In genomic region chr12:57743769-57744168, GRCh38 we compare ENCODE assay signal across 6 cellular contexts. TPM values are rescaled to one million over a fixed set of nuclear protein-coding genes. Genes with fewer than 3 reads are reported as not detected.
DNase-seq lines count a peak whose midpoint lies in the region; ATAC-seq and TF ChIP-seq lines count a peak whose summit lies in the region.
"Had no signal": no experiment of that assay in that cellular context is flagged by ENCODE, and none has a peak within 500 bp of the region (broad histone marks: within the 10 kb centered on the region; RNA-seq: fewer than 3 reads in every experiment).

No MANE protein-coding gene starts in this region.

- H3K9ac ChIP-seq in KMS-11, result peak overlapping the region; percentile 76; the same call in 1 of the 2 replicates

- 0 out of 2 replicates have a peak, but pooled peaks cover 4% of the 10 kb centered on the region for H3K79me2 ChIP-seq in KMS-11 (ENCODE audit: insufficient read depth, low read depth)

- H3K4me3 ChIP-seq in KMS-11 (IDR thresholded peaks at IDR 0.05; ENCODE audit: insufficient read depth, low read depth, low read length), result no peak overlapping the region

- H3K27ac ChIP-seq in KMS-11, result peak overlapping the region; percentile 56

- DNase-seq in activated naive CD4-positive, alpha-beta T cell treated with anti-CD3 and anti-CD28 coated beads, Interleukin-2, amount 50 U/mL, for 72 hours (ENCODE audit: low spot score in 2 of 2), result no peak
- DNase-seq in osteocyte (ENCODE audit: extremely low spot score, unreplicated experiment) (no peak), KBM-7 (no peak), epidermal melanocyte (ENCODE audit: insufficient read length, low spot score) (no peak)

- peaks cover 10% of the 10 kb centered on the region for H3K36me3 ChIP-seq in KMS-11 (ENCODE audit: insufficient read depth)

- TF ChIP-seq CTCF in KMS-11 (conservative IDR thresholded peaks at IDR 0.05; ENCODE audit: low read depth, low read length) (no peak), osteocyte (IDR thresholded peaks at IDR 0.05) (no peak)

- H3K36me3 Mint-ChIP-seq in activated naive CD4-positive, alpha-beta T cell treated with anti-CD3 and anti-CD28 coated beads, Interleukin-2, amount 50 U/mL, for 72 hours, result peaks cover 0 to 27% of the 10 kb centered on the region in 2 donors
- peaks cover 14% of the 10 kb centered on the region for H3K36me3 Mint-ChIP-seq in osteocyte (ENCODE audit: unreplicated experiment)

- ATAC-seq in activated naive CD4-positive, alpha-beta T cell treated with anti-CD3 and anti-CD28 coated beads, Interleukin-2, amount 50 U/mL, for 72 hours, result no peak

- peak overlapping the region; percentile 71 for H3K4me2 ChIP-seq in KMS-11

- peaks cover 23% of the 10 kb centered on the region for H3K4me1 Mint-ChIP-seq in osteocyte (ENCODE audit: unreplicated experiment)

- H4K20me1 ChIP-seq in KMS-11 (ENCODE audit: insufficient read depth), result no peaks in the 10 kb centered on the region

- H3K27me3 ChIP-seq in KMS-11 (ENCODE audit: insufficient read depth, low read depth), result no peaks in the 10 kb centered on the region

- H3K27ac Mint-ChIP-seq in activated naive CD4-positive, alpha-beta T cell treated with anti-CD3 and anti-CD28 coated beads, Interleukin-2, amount 50 U/mL, for 72 hours, result peak overlapping the region; percentile 91 to 96
- H3K27ac Mint-ChIP-seq in osteocyte (ENCODE audit: unreplicated experiment), result peak overlapping the region; percentile 100

- in situ Hi-C loops in KBM-7 (cut with MboI; ENCODE audit: low pct_unique_long_range_greater_than_20kb, low sequenced_read_pairs), result no loop called here

- H2AFZ ChIP-seq in KMS-11 (ENCODE audit: low read depth), result peak overlapping the region; percentile 68

- peaks cover 35% of the 10 kb centered on the region for H3K4me1 ChIP-seq in KMS-11 (ENCODE audit: low read depth, poor library complexity, severe bottlenecking)

- peak overlapping the region; percentile 97 for H3K4me3 Mint-ChIP-seq in osteocyte (ENCODE audit: unreplicated experiment)

- peaks cover 35% of the 10 kb centered on the region for H3K27me3 Mint-ChIP-seq in osteocyte (ENCODE audit: unreplicated experiment)

- H3K9me3 Mint-ChIP-seq in activated naive CD4-positive, alpha-beta T cell treated with anti-CD3 and anti-CD28 coated beads, Interleukin-2, amount 50 U/mL, for 72 hours, result no peaks in the 10 kb centered on the region
- no peaks in the 10 kb centered on the region for H3K9me3 Mint-ChIP-seq in osteocyte (ENCODE audit: unreplicated experiment)

RNA-seq across cellular contexts. Expression of gene TSPAN31, which starts 1.1 kb away (rescaled TPM):
- 10 to 100 TPM in 1 of 2 donors, 1 to 10 TPM in 1; 9.7 to 15.1 TPM for total RNA-seq in activated naive CD4-positive, alpha-beta T cell treated with anti-CD3 and anti-CD28 coated beads, Interleukin-2, amount 50 U/mL, for 72 hours
- total RNA-seq in osteocyte, result 36.2 and 37.4 TPM in 2 replicates

RNA-seq across cellular contexts. Expression of gene AGAP2, which starts 5.2 kb away (rescaled TPM):
- 10 to 100 TPM; 28.9 to 38.4 TPM for total RNA-seq in activated naive CD4-positive, alpha-beta T cell treated with anti-CD3 and anti-CD28 coated beads, Interleukin-2, amount 50 U/mL, for 72 hours
- total RNA-seq in osteocyte, result 2.4 and 2.6 TPM in 2 replicates

RNA-seq across cellular contexts. Expression of gene CDK4, which starts 8.3 kb away (rescaled TPM):
- total RNA-seq in activated naive CD4-positive, alpha-beta T cell treated with anti-CD3 and anti-CD28 coated beads, Interleukin-2, amount 50 U/mL, for 72 hours, result 100 to 1,000 TPM; 183 to 191 TPM
- total RNA-seq in osteocyte, result 137 and 142 TPM in 2 replicates

RNA-seq across cellular contexts. Expression of gene MARCHF9, which starts 11.1 kb away (rescaled TPM):
- total RNA-seq in activated naive CD4-positive, alpha-beta T cell treated with anti-CD3 and anti-CD28 coated beads, Interleukin-2, amount 50 U/mL, for 72 hours, result 10 to 100 TPM; 17.4 to 26.4 TPM
- 19.2 and 21.1 TPM in 2 replicates for total RNA-seq in osteocyte

RNA-seq across cellular contexts. Expression of gene CYP27B1, which starts 23.1 kb away (rescaled TPM):
- 10 to 100 TPM in 1 of 2 donors, 1 to 10 TPM in 1; 7.6 to 14.7 TPM for total RNA-seq in activated naive CD4-positive, alpha-beta T cell treated with anti-CD3 and anti-CD28 coated beads, Interleukin-2, amount 50 U/mL, for 72 hours
- 1.7 and 2.3 TPM in 2 replicates for total RNA-seq in osteocyte
- total RNA-seq: left ventricle myocardium superior had no signal
